13 cellular contexts compared by ENCODE assay signal in the genomic region with DNA sequence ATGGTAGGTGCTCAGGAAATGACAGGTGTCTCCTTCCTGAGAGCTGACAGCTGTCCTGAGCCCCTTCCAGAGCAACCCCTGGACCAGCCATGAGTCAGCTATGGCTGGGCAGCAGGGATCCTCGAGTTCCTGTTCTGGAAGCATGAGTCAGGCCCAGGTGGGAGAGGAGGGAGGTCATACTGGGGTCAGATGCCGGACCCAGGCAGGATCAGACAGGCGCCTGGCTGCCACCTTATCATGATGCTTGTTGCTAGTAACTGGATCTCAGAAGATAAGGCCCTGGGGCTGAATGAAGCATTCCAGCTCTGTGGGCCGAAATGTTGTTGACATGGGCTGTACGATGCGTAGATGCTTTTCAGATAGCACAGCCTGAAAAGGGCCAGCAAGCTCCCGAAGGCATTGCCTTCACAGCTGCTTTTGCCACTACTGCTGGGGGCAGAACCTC. TPM values are rescaled to one million over a fixed set of nuclear protein-coding genes. Genes with fewer than 3 reads are reported as not detected.
A peak's percentile ranks its signal among the peaks of the same experiment; 100 is the strongest.
DNase-seq lines count a peak whose midpoint lies in the region; ATAC-seq and TF ChIP-seq lines count a peak whose summit lies in the region.
"Had no signal": no experiment of that assay in that cellular context is flagged by ENCODE, and none has a peak within 500 bp of the region (broad histone marks: within the 10 kb centered on the region; RNA-seq: fewer than 3 reads in every experiment).

No MANE protein-coding gene starts in this region.

- no peak for ATAC-seq in GM19328 (IDR thresholded peaks at IDR 0.05; ENCODE audit: unreplicated experiment)
- ATAC-seq: left lobe of liver had no signal

- H3K4me3 Mint-ChIP-seq in type B pancreatic cell, result peak overlapping the region; percentile 22

- DNase-seq in NCI-H1417 (lab: John Stamatoyannopoulos, UW) (peak in 2 of 3 experiments; percentile 27 to 54), NCI-H1417 treated with DMSO at 0.1 percent for 48 hours (lab: John Stamatoyannopoulos, UW) (no peak), SW 1271 (lab: John Stamatoyannopoulos, UW) (peak; percentile 69 to 83), islet precursor cell (peak; percentile 99), type B pancreatic cell (ENCODE audit: extremely low spot score, unreplicated experiment) (no peak), NCI-H524 treated with DMSO at 0.1 percent for 48 hours (lab: John Stamatoyannopoulos, UW) (no peak), iPS-NIHi11 (ENCODE audit: low spot score) (no peak)
- DNase-seq: activated gamma-delta T cell; NCI-H2107; stimulated activated CD4-positive, alpha-beta T cell treated with anti-CD3 and anti-CD28 coated beads, Interleukin-12 subunit alpha, Interleukin-12 subunit beta, amount 100 ng/mL, for 4 hours; T-helper 9 cell had no signal

- no peaks in the 10 kb centered on the region for H3K36me3 Mint-ChIP-seq in type B pancreatic cell

- H3K4me1 Mint-ChIP-seq in type B pancreatic cell (ENCODE audit: unreplicated experiment), result peaks cover 25% of the 10 kb centered on the region

- H3K27ac Mint-ChIP-seq in type B pancreatic cell, result peak overlapping the region; percentile 36

- peaks cover 6% of the 10 kb centered on the region for H3K27me3 Mint-ChIP-seq in type B pancreatic cell

- no peaks in the 10 kb centered on the region for H3K9me3 Mint-ChIP-seq in type B pancreatic cell

- TF ChIP-seq CTCF in type B pancreatic cell (conservative IDR thresholded peaks at IDR 0.05), result no peak

RNA-seq across cellular contexts. Expression of gene KRT7, which starts 17.4 kb away (rescaled TPM):
- 125 and 293 TPM in 2 replicates for total RNA-seq in type B pancreatic cell (ENCODE audit: low replicate concordance)

RNA-seq across cellular contexts. Expression of gene KRT80, which starts 23.8 kb away (rescaled TPM):
- total RNA-seq in type B pancreatic cell (ENCODE audit: low replicate concordance), result 23.1 and 65.1 TPM in 2 replicates

RNA-seq across cellular contexts. Expression of gene KRT86, which starts 58.8 kb away (rescaled TPM):
- total RNA-seq in type B pancreatic cell (ENCODE audit: low replicate concordance), result 0.14 TPM in 1 of 2 replicates, not detected in the other
- total RNA-seq: left lobe of liver had no signal

Comparison
In these comparisons a context has a peak if more than half of its experiments do, and no peak if none do; other contexts are left out.
1. DNase-seq: peak in NCI-H1417 (2 of 3), SW 1271 (2 of 2) and islet precursor cell (single experiment); none in NCI-H1417 treated with DMSO at 0.1 percent for 48 hours (single experiment), type B pancreatic cell (single experiment), NCI-H524 treated with DMSO at 0.1 percent for 48 hours (single experiment) and iPS-NIHi11 (single experiment).